In the genomic region with DNA sequence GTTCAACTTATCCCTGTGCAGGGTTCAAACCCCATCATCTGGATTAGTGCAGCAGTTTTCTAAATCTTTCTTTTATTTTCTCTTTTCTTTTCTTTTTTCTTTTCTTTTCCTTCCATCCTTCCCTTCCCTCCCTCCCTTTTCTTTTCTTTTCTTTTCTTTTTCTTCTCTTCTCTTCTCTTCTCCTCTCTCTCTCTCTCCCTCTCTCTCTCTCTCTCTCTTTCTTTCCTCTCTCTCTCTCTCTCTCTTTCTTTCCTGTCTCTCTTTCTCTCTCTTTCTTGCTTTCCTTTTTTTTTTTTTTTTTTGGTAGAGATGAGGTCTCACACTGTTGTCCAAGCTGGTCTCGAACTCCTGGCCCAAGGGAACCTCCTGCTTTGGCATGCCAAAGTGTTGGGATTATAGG, we compare ENCODE assay signal across 25 cellular contexts. TPM values are rescaled to one million over a fixed set of nuclear protein-coding genes. Genes with fewer than 3 reads are reported as not detected.
DNase-seq lines count a peak whose midpoint lies in the region; ATAC-seq, FAIRE-seq and TF ChIP-seq lines count a peak whose summit lies in the region.
"Had no signal": no experiment of that assay in that cellular context is flagged by ENCODE, and none has a peak within 500 bp of the region (broad histone marks: within the 10 kb centered on the region; RNA-seq: fewer than 3 reads in every experiment).

No MANE protein-coding gene starts in this region.

- H3K4me3 ChIP-seq in HEK293 (ENCODE audit: low read depth, low read length), result no peak overlapping the region
- no peak overlapping the region for H3K4me3 ChIP-seq in K562
- no peak overlapping the region for H3K4me3 ChIP-seq in Caco-2 (ENCODE audit: low read depth, low read length)
- no peak overlapping the region for H3K4me3 ChIP-seq in Peyer's patch
- H3K4me3 ChIP-seq: BLaER1 had no signal

- no peak for TF ChIP-seq RAD21 in K562 (CRISPR knock-in tag; conservative IDR thresholded peaks at IDR 0.05 in 1 of 2, IDR thresholded peaks at IDR 0.05 in 1 of 2)

- no peak overlapping the region for H3K27ac ChIP-seq in HEK293 (ENCODE audit: extremely low read depth, low read depth, low read length)
- H3K27ac ChIP-seq in K562 (ENCODE audit: extremely low read depth, low read depth, low read length), result no peak overlapping the region
- no peak overlapping the region for H3K27ac ChIP-seq in Peyer's patch
- H3K27ac ChIP-seq: BLaER1 had no signal

- no peak for FAIRE-seq in K562 (lab: Jason Lieb, UNC)
- FAIRE-seq: A204.1, D721Med, G401.6, GM12891, GM19239 had no signal

- no peaks in the 10 kb centered on the region for H3K79me2 ChIP-seq in K562 (ENCODE audit: control insufficient read depth, insufficient read depth, low read length)

- TF ChIP-seq EP300 in K562 (IDR thresholded peaks at IDR 0.05; ENCODE audit: low read length), result no peak

- BruUV-seq in K562 (replicated peaks; lab: Mats Ljungman, UMichigan) (no TSS peak), Caco-2 (replicated peaks; lab: Mats Ljungman, UMichigan) (no TSS peak)

- H4K20me1 ChIP-seq in K562 (replicated peaks; ENCODE audit: control insufficient read depth, insufficient read depth, low read length), result no peaks in the 10 kb centered on the region
- H4K20me1 ChIP-seq: BLaER1 had no signal

- no peaks in the 10 kb centered on the region for H3K4me1 Mint-ChIP-seq in stimulated activated effector memory CD8-positive, alpha-beta T cell treated with anti-CD3 and anti-CD28 coated beads, Interleukin-12 subunit alpha, Interleukin-12 subunit beta, amount 100 ng/mL, for 72 hours
- no peaks in the 10 kb centered on the region for H3K4me1 Mint-ChIP-seq in activated naive CD4-positive, alpha-beta T cell treated with anti-CD3 and anti-CD28 coated beads for 36 hours (ENCODE audit: low read depth)
- H3K4me1 Mint-ChIP-seq in Caco-2 (ENCODE audit: low read depth, unreplicated experiment), result no peaks in the 10 kb centered on the region
- H3K4me1 Mint-ChIP-seq: CD14-positive monocyte; CD4-positive, CD25-positive, alpha-beta regulatory T cell had no signal

- no peak for DNase-seq in K562 (ENCODE audit: extremely low read depth in 1 of 4, low spot score in 3 of 4)
- peak; percentile 7 for DNase-seq in left kidney (ENCODE audit: low read depth, low spot score)
- DNase-seq in stimulated activated effector memory CD8-positive, alpha-beta T cell treated with anti-CD3 and anti-CD28 coated beads, Interleukin-12 subunit alpha, Interleukin-12 subunit beta, amount 100 ng/mL, for 72 hours (ENCODE audit: low spot score in 2 of 2), result no peak
- no peak for DNase-seq in activated naive CD4-positive, alpha-beta T cell treated with anti-CD3 and anti-CD28 coated beads for 36 hours
- DNase-seq in Caco-2, result no peak
- DNase-seq in Peyer's patch, result no peak
- DNase-seq: 8988T; ACHN; BE2C; C1 segment of cervical spinal cord; Calu3; CD4-positive, alpha-beta memory T cell; CD4-positive, CD25-positive, alpha-beta regulatory T cell; CD8-positive, alpha-beta memory T cell; COR-L47; DMS79 treated with DMSO at 0.1 percent for 48 hours; GF-D8 had no signal

- H2AFZ ChIP-seq in K562 (ENCODE audit: low read depth, low read length), result no peak overlapping the region

- no peak for ATAC-seq in K562
- ATAC-seq in stimulated activated effector memory CD8-positive, alpha-beta T cell treated with anti-CD3 and anti-CD28 coated beads, Interleukin-12 subunit alpha, Interleukin-12 subunit beta, amount 100 ng/mL, for 72 hours, result no peak

- intact Hi-C loops in K562 (cut with micrococcal nuclease), result no loop called here
- intact Hi-C loops in activated naive CD4-positive, alpha-beta T cell treated with anti-CD3 and anti-CD28 coated beads for 36 hours (cut with micrococcal nuclease), result no loop called here
- intact Hi-C loops in Caco-2 (cut with micrococcal nuclease; ENCODE audit: unreplicated experiment), result no loop called here

- H3K9me3 ChIP-seq in HEK293 (ENCODE audit: control insufficient read depth, insufficient read depth, low read depth, low read length) (no peaks in the 10 kb centered on the region), K562 (replicated peaks; ENCODE audit: control insufficient read depth, insufficient read depth, low read depth, low read length) (no peaks in the 10 kb centered on the region), Caco-2 (no peaks in the 10 kb centered on the region), Peyer's patch (no peaks in the 10 kb centered on the region)
- H3K9me3 ChIP-seq: BE2C, BLaER1 had no signal

- no peak for TF ChIP-seq POLR2A in K562 (conservative IDR thresholded peaks at IDR 0.05)
- TF ChIP-seq POLR2A in Peyer's patch (IDR thresholded peaks at IDR 0.05), result no peak

- in situ Hi-C loops in K562 (cut with MboI), result no loop called here

- H3K36me3 ChIP-seq in HEK293 (ENCODE audit: control insufficient read depth in 2 of 2, insufficient read depth in 1 of 2, low read length in 2 of 2) (no peaks in the 10 kb centered on the region), K562 (ENCODE audit: control insufficient read depth, insufficient read depth, low read length) (no peaks in the 10 kb centered on the region), Caco-2 (ENCODE audit: control insufficient read depth, insufficient read depth, low read length) (no peaks in the 10 kb centered on the region), Peyer's patch (no peaks in the 10 kb centered on the region)
- H3K36me3 ChIP-seq: BE2C, BLaER1 had no signal

- H3K4me2 ChIP-seq in K562 (ENCODE audit: insufficient read depth, low read length), result no peak overlapping the region
- H3K4me2 ChIP-seq: BLaER1 had no signal

- CTCF ChIA-PET in HEK293 (lab: Yijun Ruan, JAX), result no interaction called here
- CTCF ChIA-PET in K562 (lab: Yijun Ruan, JAX; ENCODE audit: low intra/inter-chr PET ratio), result no interaction called here
- CTCF ChIA-PET in activated naive CD4-positive, alpha-beta T cell treated with anti-CD3 and anti-CD28 coated beads for 36 hours (lab: Charles Lee), result no interaction called here
- CTCF ChIA-PET in Caco-2 (lab: Charles Lee), result no interaction called here

- POLR2A ChIA-PET in HEK293 (lab: Yijun Ruan, JAX) (no interaction called here), K562 (lab: Yijun Ruan, JAX) (no interaction called here), Caco-2 (lab: Charles Lee) (no interaction called here)

- WGBS in K562 (ENCODE audit: insufficient coverage, low coverage, missing lambda C conversion rate), result no CpG with 5 or more reads among the region's 1 CpG

- H3K4me1 ChIP-seq in HEK293 (ENCODE audit: control insufficient read depth, insufficient read depth, low read length) (no peaks in the 10 kb centered on the region), K562 (replicated peaks in 1 of 2; ENCODE audit: control insufficient read depth in 2 of 2, insufficient read depth in 2 of 2, low read length in 2 of 2) (no peaks in the 10 kb centered on the region), Caco-2 (no peaks in the 10 kb centered on the region), Peyer's patch (no peaks in the 10 kb centered on the region)
- H3K4me1 ChIP-seq: BE2C, BLaER1 had no signal

- no peak for TF ChIP-seq CTCF in HEK293 (tag by site-specific recombination; IDR thresholded peaks at IDR 0.05)
- no peak for TF ChIP-seq CTCF in K562 (IDR thresholded peaks at IDR 0.05 in 2 of 3, conservative IDR thresholded peaks at IDR 0.05 in 1 of 3; ENCODE audit: insufficient read depth in 2 of 3, low read depth in 1 of 3, low read length in 3 of 3)
- no peak for TF ChIP-seq CTCF in Caco-2 (IDR thresholded peaks at IDR 0.05; ENCODE audit: insufficient read depth in 1 of 2, low read depth in 1 of 2, low read length in 1 of 2, severe bottlenecking in 1 of 2, unreplicated experiment in 1 of 2)
- no peak for TF ChIP-seq CTCF in Peyer's patch (IDR thresholded peaks at IDR 0.05)

- peak overlapping the region; percentile 24 for H3K27ac Mint-ChIP-seq in stimulated activated effector memory CD8-positive, alpha-beta T cell treated with anti-CD3 and anti-CD28 coated beads, Interleukin-12 subunit alpha, Interleukin-12 subunit beta, amount 100 ng/mL, for 72 hours
- no peak overlapping the region for H3K27ac Mint-ChIP-seq in activated naive CD4-positive, alpha-beta T cell treated with anti-CD3 and anti-CD28 coated beads for 36 hours
- H3K27ac Mint-ChIP-seq in Caco-2 (ENCODE audit: unreplicated experiment), result no peak overlapping the region
- H3K27ac Mint-ChIP-seq: CD4-positive, CD25-positive, alpha-beta regulatory T cell; CD8-positive, alpha-beta memory T cell had no signal

- H3K27me3 ChIP-seq in K562 (ENCODE audit: control insufficient read depth in 2 of 2, insufficient read depth in 2 of 2, low read length in 2 of 2), result no peaks in the 10 kb centered on the region; a peak in 1 of 5 replicates
- H3K27me3 ChIP-seq in Caco-2 (replicated peaks; ENCODE audit: control insufficient read depth, insufficient read depth, low read length), result no peaks in the 10 kb centered on the region
- no peaks in the 10 kb centered on the region for H3K27me3 ChIP-seq in Peyer's patch
- H3K27me3 ChIP-seq: BE2C, BLaER1 had no signal

- H3K27me3 Mint-ChIP-seq in activated naive CD4-positive, alpha-beta T cell treated with anti-CD3 and anti-CD28 coated beads for 36 hours (ENCODE audit: low read depth), result no peaks in the 10 kb centered on the region
- H3K27me3 Mint-ChIP-seq in Caco-2 (ENCODE audit: insufficient read depth, unreplicated experiment), result no peaks in the 10 kb centered on the region
- H3K27me3 Mint-ChIP-seq: CD4-positive, alpha-beta memory T cell; CD4-positive, CD25-positive, alpha-beta regulatory T cell; CD8-positive, alpha-beta memory T cell had no signal

- no peak overlapping the region for H3K4me3 Mint-ChIP-seq in stimulated activated effector memory CD8-positive, alpha-beta T cell treated with anti-CD3 and anti-CD28 coated beads, Interleukin-12 subunit alpha, Interleukin-12 subunit beta, amount 100 ng/mL, for 72 hours
- no peak overlapping the region for H3K4me3 Mint-ChIP-seq in activated naive CD4-positive, alpha-beta T cell treated with anti-CD3 and anti-CD28 coated beads for 36 hours
- no peak overlapping the region for H3K4me3 Mint-ChIP-seq in Caco-2 (ENCODE audit: unreplicated experiment)
- H3K4me3 Mint-ChIP-seq: CD14-positive monocyte; CD4-positive, alpha-beta memory T cell; CD4-positive, CD25-positive, alpha-beta regulatory T cell; CD8-positive, alpha-beta memory T cell had no signal

- no peak overlapping the region for H3K9ac ChIP-seq in K562 (ENCODE audit: insufficient read depth in 1 of 2, low read depth in 2 of 2, low read length in 2 of 2)
- H3K9ac ChIP-seq: BLaER1 had no signal

- H3K9me3 Mint-ChIP-seq in stimulated activated effector memory CD8-positive, alpha-beta T cell treated with anti-CD3 and anti-CD28 coated beads, Interleukin-12 subunit alpha, Interleukin-12 subunit beta, amount 100 ng/mL, for 72 hours, result no peaks in the 10 kb centered on the region
- no peaks in the 10 kb centered on the region for H3K9me3 Mint-ChIP-seq in activated naive CD4-positive, alpha-beta T cell treated with anti-CD3 and anti-CD28 coated beads for 36 hours
- no peaks in the 10 kb centered on the region for H3K9me3 Mint-ChIP-seq in Caco-2 (ENCODE audit: unreplicated experiment)
- H3K9me3 Mint-ChIP-seq: CD4-positive, alpha-beta memory T cell; CD8-positive, alpha-beta memory T cell had no signal

- H3K9me1 ChIP-seq in K562 (ENCODE audit: control insufficient read depth, insufficient read depth, low read length), result no peaks in the 10 kb centered on the region

- no peaks in the 10 kb centered on the region for H3K36me3 Mint-ChIP-seq in stimulated activated effector memory CD8-positive, alpha-beta T cell treated with anti-CD3 and anti-CD28 coated beads, Interleukin-12 subunit alpha, Interleukin-12 subunit beta, amount 100 ng/mL, for 72 hours
- H3K36me3 Mint-ChIP-seq in activated naive CD4-positive, alpha-beta T cell treated with anti-CD3 and anti-CD28 coated beads for 36 hours (ENCODE audit: low read depth), result no peaks in the 10 kb centered on the region
- H3K36me3 Mint-ChIP-seq in Caco-2 (ENCODE audit: insufficient read depth, unreplicated experiment), result no peaks in the 10 kb centered on the region
- H3K36me3 Mint-ChIP-seq: CD14-positive monocyte; CD4-positive, alpha-beta memory T cell had no signal

RNA-seq across cellular contexts. Expression of gene KIAA0825, which starts 53.6 kb away (rescaled TPM):
- 0.12 and 0.25 TPM in 2 replicates for total RNA-seq in K562 (2011; cell fraction: chromatin; rRNA removed; ENCODE audit: low replicate concordance)
- total RNA-seq in K562 (2011; cell fraction: nucleolus; rRNA removed), result not detected in 2 replicates
- total RNA-seq in K562 (2011; cell fraction: nucleoplasm; rRNA removed), result 0.15 and 0.23 TPM in 2 replicates
- total RNA-seq in K562 (2014; rRNA removed), result 0.05 and 0.08 TPM in 2 replicates
- total RNA-seq in K562 (2014; rRNA removed; fragmentation: Illumina TruSeq; extraction: Trizol), result 0.26 and 0.36 TPM in 2 replicates
- total RNA-seq in K562 (2015; rRNA removed; fragmentation: Illumina TruSeq; extraction: Trizol), result 0.23 and 0.33 TPM in 2 replicates
- total RNA-seq in K562 (2021), result 0.16 and 0.18 TPM in 2 replicates
- 0.15 and 0.20 TPM in 2 replicates for polyA plus RNA-seq in K562 (2011; rRNA removed)
- polyA plus RNA-seq in K562 (2011; cell fraction: cytosol; rRNA removed), result 0.01 and 0.03 TPM in 2 replicates
- 0.08 TPM in 1 of 2 replicates, not detected in the other for polyA plus RNA-seq in K562 (2011; cell fraction: nucleus; rRNA removed)
- 0.18 and 0.25 TPM in 2 replicates for polyA plus RNA-seq in K562 (2012)
- 0.06 and 0.18 TPM in 2 replicates for polyA plus RNA-seq in K562 (2014; fragmentation: Illumina TruSeq; extraction: Trizol)
- polyA plus RNA-seq in K562 (2014; fragmentation: Nextera tagmentation; extraction: Ambion mirVana), result under 1 TPM; 0.13 to 0.14 TPM
- polyA plus RNA-seq in K562 (2014; rRNA removed), result 0.05 TPM in 1 of 2 replicates, not detected in the other
- polyA minus RNA-seq in K562 (2011; rRNA and poly(A)+ RNA removed), result 0.35 and 0.63 TPM in 2 replicates
- 0.55 TPM in 1 of 2 replicates, not detected in the other for polyA minus RNA-seq in K562 (2011; cell fraction: cytosol; rRNA and poly(A)+ RNA removed)
- polyA minus RNA-seq in K562 (2011; cell fraction: nucleus; rRNA and poly(A)+ RNA removed), result 0.27 and 0.56 TPM in 2 replicates
- total RNA-seq in activated naive CD4-positive, alpha-beta T cell treated with anti-CD3 and anti-CD28 coated beads for 36 hours, result under 1 TPM; 0.07 to 0.24 TPM
- 0.26 and 0.50 TPM in 2 replicates for total RNA-seq in Caco-2 (2022)
- 1 to 10 TPM; 4.1 to 8.2 (median 5.6) TPM for total RNA-seq in Peyer's patch

RNA-seq across cellular contexts. Expression of gene SLF1, which starts 53.7 kb away (rescaled TPM):
- total RNA-seq in K562 (2011; cell fraction: chromatin; rRNA removed; ENCODE audit: low replicate concordance), result 14.3 and 39.7 TPM in 2 replicates
- 3.7 and 6.6 TPM in 2 replicates for total RNA-seq in K562 (2011; cell fraction: nucleolus; rRNA removed)
- total RNA-seq in K562 (2011; cell fraction: nucleoplasm; rRNA removed), result 11.4 and 14.9 TPM in 2 replicates
- total RNA-seq in K562 (2014; rRNA removed) (10.3 and 31.1 TPM in 2 replicates), K562 (2014; rRNA removed; fragmentation: Illumina TruSeq; extraction: Trizol) (16.1 and 16.5 TPM in 2 replicates), K562 (2015; rRNA removed; fragmentation: Illumina TruSeq; extraction: Trizol) (17.4 and 21.4 TPM in 2 replicates), K562 (2021) (9.8 and 11.1 TPM in 2 replicates), Caco-2 (2022) (7.9 and 11.7 TPM in 2 replicates), Peyer's patch (10 to 100 TPM; 17.8 to 27.9 (median 24.6) TPM)
- polyA plus RNA-seq in K562 (2011; rRNA removed) (11.4 and 15.4 TPM in 2 replicates), K562 (2014; fragmentation: Illumina TruSeq; extraction: Trizol) (8.0 and 11.6 TPM in 2 replicates), K562 (2014; fragmentation: Nextera tagmentation; extraction: Ambion mirVana) (10 to 100 TPM; 16.3 to 29.2 TPM), K562 (2014; rRNA removed) (11.0 and 18.4 TPM in 2 replicates)
- 2.4 and 5.1 TPM in 2 replicates for polyA plus RNA-seq in K562 (2011; cell fraction: cytosol; rRNA removed)
- 13.2 and 16.0 TPM in 2 replicates for polyA plus RNA-seq in K562 (2011; cell fraction: nucleus; rRNA removed)
- polyA plus RNA-seq in K562 (2012), result 5.2 and 7.2 TPM in 2 replicates
- polyA minus RNA-seq in K562 (2011; rRNA and poly(A)+ RNA removed), result 28.6 and 30.5 TPM in 2 replicates
- 11.0 and 12.8 TPM in 2 replicates for polyA minus RNA-seq in K562 (2011; cell fraction: cytosol; rRNA and poly(A)+ RNA removed)
- 17.2 and 29.4 TPM in 2 replicates for polyA minus RNA-seq in K562 (2011; cell fraction: nucleus; rRNA and poly(A)+ RNA removed)
- 10 to 100 TPM; 12.4 to 12.8 TPM for total RNA-seq in activated naive CD4-positive, alpha-beta T cell treated with anti-CD3 and anti-CD28 coated beads for 36 hours
